In genomic region chr20:31869673-31869941, GRCh38 we compare ENCODE assay signal across 8 cellular contexts. TPM values are rescaled to one million over a fixed set of nuclear protein-coding genes. Genes with fewer than 3 reads are reported as not detected.
A peak's percentile ranks its signal among the peaks of the same experiment; 100 is the strongest.
DNase-seq lines count a peak whose midpoint lies in the region; ATAC-seq, FAIRE-seq and TF ChIP-seq lines count a peak whose summit lies in the region.

No MANE protein-coding gene starts in this region.

- no peaks in the 10 kb centered on the region for H3K36me3 ChIP-seq in MM.1S (replicated peaks; ENCODE audit: insufficient read depth, low read length)
- no peaks in the 10 kb centered on the region for H3K36me3 ChIP-seq in duodenal mucosa (ENCODE audit: control insufficient read depth in 1 of 2, insufficient read depth in 2 of 2, low read length in 2 of 2)

- H3K4me1 Mint-ChIP-seq in nephron = peaks cover 14% of the 10 kb centered on the region

- CTCF ChIA-PET in A549 (lab: Yijun Ruan, JAX) = interaction anchor here (1.4 to 3.4 kb wide), 4 partner anchors 10 to 23 kb away, joined by 3 to 12 read pairs (median 8); no protein-coding TSS in a partner anchor

- no peak overlapping the region for H2AFZ ChIP-seq in MM.1S (ENCODE audit: low read length)

- TF ChIP-seq CTCF in A549 (IDR thresholded peaks at IDR 0.05) (no peak), MM.1S (IDR thresholded peaks at IDR 0.05; ENCODE audit: low read length) (no peak), nephron (IDR thresholded peaks at IDR 0.05; ENCODE audit: unreplicated experiment in 3 of 3) (no peak)

- no peaks in the 10 kb centered on the region for H3K9me2 ChIP-seq in MM.1S (replicated peaks; ENCODE audit: insufficient read depth, low read length)

- peak overlapping the region; percentile 79 to 97 (median 94) for H3K27ac Mint-ChIP-seq in nephron

- DNase-seq in A549 (ENCODE audit: low read depth in 1 of 2, low spot score in 1 of 2) = no peak
- no peak for DNase-seq in MM.1S
- DNase-seq in NK-92 (lab: John Stamatoyannopoulos, UW; ENCODE audit: unreplicated experiment) = no peak
- DNase-seq in ecto neural progenitor cell (ENCODE audit: low spot score) = no peak
- no peak for DNase-seq in NCI-H524 (lab: John Stamatoyannopoulos, UW)

- H3K36me3 Mint-ChIP-seq in nephron (ENCODE audit: low read depth) = peaks cover 6% of the 10 kb centered on the region

- H3K27ac ChIP-seq in A549 (peak overlapping the region; percentile 66 to 90; a peak in 4 of 6 replicates), MM.1S (ENCODE audit: low read length) (no peak overlapping the region), duodenal mucosa (ENCODE audit: low read depth, low read length) (no peak overlapping the region)

- POLR2A ChIA-PET in A549 (lab: Yijun Ruan, JAX) = no interaction called here

- H3K9ac ChIP-seq in MM.1S (ENCODE audit: low read length) = no peak overlapping the region
- H3K9ac ChIP-seq in duodenal mucosa (ENCODE audit: low read depth in 1 of 2, low read length in 2 of 2) = peak overlapping the region in 1 of 2 donors; percentile 49

- TF ChIP-seq POLR2A in A549 (IDR thresholded peaks at IDR 0.05; ENCODE audit: low read length) = no peak

- peak overlapping the region; percentile 99 for H3K4me2 ChIP-seq in A549
- H3K4me2 ChIP-seq in MM.1S (ENCODE audit: low read depth, low read length) = peak overlapping the region; percentile 26

- H3K27me3 ChIP-seq in MM.1S (replicated peaks; ENCODE audit: insufficient read depth, low read length) (peaks cover 90% of the 10 kb centered on the region), duodenal mucosa (ENCODE audit: control insufficient read depth in 1 of 2, insufficient read depth in 2 of 2, low read length in 2 of 2) (peaks cover 9% of the 10 kb centered on the region in 2 donors)

- ATAC-seq in A549 = no peak
- no peak for ATAC-seq in GM19397 (IDR thresholded peaks at IDR 0.05; ENCODE audit: unreplicated experiment)

- H3F3A ChIP-seq in MM.1S (ENCODE audit: insufficient read depth, low read length) = no peaks in the 10 kb centered on the region

- H3K4me1 ChIP-seq in A549 (peaks cover 12% of the 10 kb centered on the region; the same call in 2 of the 3 replicates), MM.1S (ENCODE audit: low read length) (no peaks in the 10 kb centered on the region), duodenal mucosa (ENCODE audit: control insufficient read depth in 1 of 2, insufficient read depth in 2 of 2, low read length in 2 of 2) (peaks cover 6 to 10% of the 10 kb centered on the region in 2 donors)

- H3K79me2 ChIP-seq in MM.1S (ENCODE audit: low read length) = no peaks in the 10 kb centered on the region

- H3K9me3 ChIP-seq in A549 (no peaks in the 10 kb centered on the region), MM.1S (replicated peaks; ENCODE audit: insufficient read depth, low read length) (no peaks in the 10 kb centered on the region), duodenal mucosa (ENCODE audit: control insufficient read depth in 1 of 2, low read length in 2 of 2) (no peaks in the 10 kb centered on the region)

- TF ChIP-seq EP300 in A549 (IDR thresholded peaks at IDR 0.05) = no peak

- H3K4me3 ChIP-seq in A549 (peak overlapping the region; percentile 70), MM.1S (ENCODE audit: low read length) (no peak overlapping the region; the same call in 1 of the 2 replicates), duodenal mucosa (ENCODE audit: low read depth in 1 of 2, low read length in 2 of 2) (peak overlapping the region; percentile 53 to 84)

- FAIRE-seq in A549 (lab: Jason Lieb, UNC) = no peak

- no peak for TF ChIP-seq RAD21 in A549 (conservative IDR thresholded peaks at IDR 0.05 in 1 of 2, IDR thresholded peaks at IDR 0.05 in 1 of 2)

- no peaks in the 10 kb centered on the region for H3K9me3 Mint-ChIP-seq in nephron

- peaks cover 12% of the 10 kb centered on the region for H3K27me3 Mint-ChIP-seq in nephron (ENCODE audit: low read depth)

- peak overlapping the region; percentile 95 to 99 (median 98) for H3K4me3 Mint-ChIP-seq in nephron

- WGBS in A549 (ENCODE audit: missing lambda C conversion rate) = 55% methylated on average over 1 of the region's 1 CpG

- H4K20me1 ChIP-seq in MM.1S (ENCODE audit: insufficient read depth, low read length) = no peaks in the 10 kb centered on the region

TF ChIP-seq in A549, 52 proteins besides CTCF, POLR2A, EP300 and RAD21:
- no peak for TF ChIP-seq ZNF302 (CRISPR knock-in tag; IDR thresholded peaks at IDR 0.05)
- TF ChIP-seq CBX8 (IDR thresholded peaks at IDR 0.05) = no peak
- no peak for TF ChIP-seq MAFK (IDR thresholded peaks at IDR 0.05; ENCODE audit: partially characterized antibody)
- no peak for TF ChIP-seq HDAC2 (IDR thresholded peaks at IDR 0.05)
- no peak for TF ChIP-seq FOSB (CRISPR knock-in tag; IDR thresholded peaks at IDR 0.05)
- no peak for TF ChIP-seq MYC (IDR thresholded peaks at IDR 0.05; ENCODE audit: borderline replicate concordance, low read length)
TF ChIP-seq in A549: peak in this region for 0.

RNA-seq across cellular contexts. Expression of gene DUSP15, which starts 0.7 kb away (rescaled TPM):
- polyA plus RNA-seq in A549 (2011; rRNA removed) (0.46 and 0.53 TPM in 2 replicates), A549 (2017; fragmentation: RNase III; extraction: RNeasy Plus Mini Kit Qiagen cat#74134 plus additional on column Dnase treatment) (0.70 to 1.3 TPM (median 0.96 TPM) in 3 replicates)
- polyA plus RNA-seq in A549 (2012; cell fraction: cytosol; rRNA removed) = 0.53 and 1.1 TPM in 2 replicates
- 0.76 and 1.00 TPM in 2 replicates for polyA plus RNA-seq in A549 (2012; cell fraction: nucleus; rRNA removed)
- 0.29 TPM in 1 of 2 replicates, not detected in the other for polyA minus RNA-seq in A549 (2011; rRNA and poly(A)+ RNA removed)

RNA-seq across cellular contexts. Expression of gene TTLL9, which starts 0.8 kb away (rescaled TPM):
- polyA plus RNA-seq in A549 (2011; rRNA removed) (0.06 and 0.08 TPM in 2 replicates), A549 (2017; fragmentation: RNase III; extraction: RNeasy Plus Mini Kit Qiagen cat#74134 plus additional on column Dnase treatment) (0.04 to 0.24 TPM (median 0.15 TPM) in 3 replicates)
- 0.04 TPM in 2 replicates for polyA plus RNA-seq in A549 (2012; cell fraction: cytosol; rRNA removed)
- 0.02 and 0.16 TPM in 2 replicates for polyA plus RNA-seq in A549 (2012; cell fraction: nucleus; rRNA removed)
- polyA minus RNA-seq in A549 (2011; rRNA and poly(A)+ RNA removed) = 0.12 and 0.63 TPM in 2 replicates

RNA-seq across cellular contexts. Expression of gene FOXS1, which starts 24.2 kb away (rescaled TPM):
- polyA plus RNA-seq in A549 (2011; rRNA removed) = 1.0 and 1.5 TPM in 2 replicates
- polyA plus RNA-seq in A549 (2012; cell fraction: cytosol; rRNA removed) = 1.5 and 3.0 TPM in 2 replicates
- 3.0 and 4.0 TPM in 2 replicates for polyA plus RNA-seq in A549 (2012; cell fraction: nucleus; rRNA removed)
- 1.9 to 3.7 TPM (median 3.4 TPM) in 3 replicates for polyA plus RNA-seq in A549 (2017; fragmentation: RNase III; extraction: RNeasy Plus Mini Kit Qiagen cat#74134 plus additional on column Dnase treatment)
- 0.83 and 1.8 TPM in 2 replicates for polyA minus RNA-seq in A549 (2011; rRNA and poly(A)+ RNA removed)

RNA-seq across cellular contexts. Expression of gene MYLK2, which starts 50.5 kb away (rescaled TPM):
- polyA plus RNA-seq in A549 (2011; rRNA removed) (0.09 and 0.20 TPM in 2 replicates), A549 (2017; fragmentation: RNase III; extraction: RNeasy Plus Mini Kit Qiagen cat#74134 plus additional on column Dnase treatment) (0.36 to 0.63 TPM (median 0.51 TPM) in 3 replicates)
- 0.53 and 0.70 TPM in 2 replicates for polyA plus RNA-seq in A549 (2012; cell fraction: cytosol; rRNA removed)
- polyA plus RNA-seq in A549 (2012; cell fraction: nucleus; rRNA removed) = 3.9 and 4.1 TPM in 2 replicates
- 0.21 and 0.34 TPM in 2 replicates for polyA minus RNA-seq in A549 (2011; rRNA and poly(A)+ RNA removed)

Comparison
In these comparisons a context has a peak if more than half of its experiments do, and no peak if none do; other contexts are left out.
1. H3K27ac ChIP-seq: peak in A549 (2 of 2); none in MM.1S (single experiment) and duodenal mucosa (single experiment).